ENCODE assay signal across 19 cellular contexts in the genomic region with DNA sequence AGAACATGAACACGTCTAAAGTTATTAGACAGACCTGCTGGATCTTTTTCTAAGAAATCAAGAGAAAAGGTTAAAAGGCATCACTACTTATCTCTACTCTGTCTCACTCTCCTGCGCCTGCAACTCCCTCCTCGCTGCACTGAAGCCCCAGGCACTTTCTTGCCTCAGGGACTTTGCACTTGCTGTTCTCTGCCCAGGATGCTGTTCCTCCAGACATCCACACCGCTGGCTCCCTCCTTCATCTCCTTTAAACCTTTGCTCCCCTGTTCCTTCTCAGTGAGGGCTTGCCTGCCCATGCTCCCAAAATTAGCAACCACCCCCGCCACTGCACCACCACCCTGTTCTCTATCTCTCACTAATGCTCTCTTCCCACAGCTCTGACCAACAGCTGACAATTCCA.
DNase-seq lines count a peak whose midpoint lies in the region; TF ChIP-seq lines count a peak whose summit lies in the region.
"Had no signal": no experiment of that assay in that cellular context is flagged by ENCODE, and none has a peak within 500 bp of the region (broad histone marks: within the 10 kb centered on the region; RNA-seq: fewer than 3 reads in every experiment).

No MANE protein-coding gene starts in this region.

- no peak overlapping the region for H3K4me3 ChIP-seq in spleen
- H3K4me3 ChIP-seq in coronary artery = no peak overlapping the region
- H3K4me3 ChIP-seq: A549; BLaER1 treated with 17β-estradiol and CSF1 and Interleukin-3, amounts not matched to agents 10 nM and 100 nM; GM12878 had no signal

- H3K4me3 Mint-ChIP-seq in nephron progenitor cell = no peak overlapping the region
- H3K4me3 Mint-ChIP-seq: B cell; CD4-positive, alpha-beta T cell; CD8-positive, alpha-beta T cell had no signal

- peaks cover 23% of the 10 kb centered on the region for H3K27me3 Mint-ChIP-seq in nephron progenitor cell (ENCODE audit: low read depth, poor library complexity)

- peaks cover 0 to 71% (median 0%) of the 10 kb centered on the region in 7 donors for H3K27me3 ChIP-seq in spleen (replicated peaks in 1 of 7)
- H3K27me3 ChIP-seq: BLaER1 treated with 17β-estradiol and CSF1 and Interleukin-3, amounts not matched to agents 10 nM and 100 nM had no signal

- no peaks in the 10 kb centered on the region for H3K36me3 Mint-ChIP-seq in nephron progenitor cell (ENCODE audit: low read depth)
- H3K36me3 Mint-ChIP-seq: CD8-positive, alpha-beta T cell had no signal

- H3K27ac Mint-ChIP-seq in nephron progenitor cell = peak overlapping the region; percentile 1
- H3K27ac Mint-ChIP-seq: B cell; CD4-positive, alpha-beta T cell; CD8-positive, alpha-beta T cell had no signal

- H3K27ac ChIP-seq in spleen = no peak overlapping the region
- H3K27ac ChIP-seq in coronary artery = no peak overlapping the region
- H3K27ac ChIP-seq: 22Rv1; A549; BLaER1 treated with 17β-estradiol and CSF1 and Interleukin-3, amounts not matched to agents 10 nM and 100 nM; C4-2B had no signal

- H3K36me3 ChIP-seq in spleen = no peaks in the 10 kb centered on the region
- H3K36me3 ChIP-seq: BLaER1 treated with 17β-estradiol and CSF1 and Interleukin-3, amounts not matched to agents 10 nM and 100 nM had no signal

- H3K9me3 Mint-ChIP-seq in nephron progenitor cell = peaks cover under 1% of the 10 kb centered on the region
- H3K9me3 Mint-ChIP-seq: CD4-positive, alpha-beta T cell; CD8-positive, alpha-beta T cell had no signal

- H3K9me3 ChIP-seq in spleen = no peaks in the 10 kb centered on the region
- H3K9me3 ChIP-seq: A549; BLaER1 treated with 17β-estradiol and CSF1 and Interleukin-3, amounts not matched to agents 10 nM and 100 nM; Caco-2 had no signal

- H3K4me1 ChIP-seq in spleen = no peaks in the 10 kb centered on the region
- H3K4me1 ChIP-seq: A549, Caco-2 had no signal

- POLR2A ChIA-PET in GM10248 (lab: Yijun Ruan, JAX) = no interaction called here

- peak; percentile 19 for DNase-seq in activated effector memory CD4-positive, alpha-beta T cell treated with anti-CD3 and anti-CD28 coated beads, Interleukin-2, amount 50 U/mL, for 16 hours
- no peak for DNase-seq in activated effector memory CD4-positive, alpha-beta T cell treated with Interleukin-2 at 50 U/mL for 16 hours
- DNase-seq in nephron progenitor cell = no peak
- DNase-seq in spleen = peak; percentile 10
- DNase-seq in coronary artery (ENCODE audit: low spot score) = no peak
- no peak for DNase-seq in GM10248 (ENCODE audit: extremely low spot score)
- DNase-seq: AML-193; Caco-2; Calu3; CD4-positive, alpha-beta T cell; CD8-positive, alpha-beta T cell; DMS79 treated with DMSO at 0.1 percent for 48 hours; GF-D8 had no signal

- TF ChIP-seq CTCF in nephron progenitor cell (IDR thresholded peaks at IDR 0.05) (no peak), spleen (IDR thresholded peaks at IDR 0.05 in 8 of 11, conservative IDR thresholded peaks at IDR 0.05 in 3 of 11) (no peak), coronary artery (IDR thresholded peaks at IDR 0.05) (no peak), GM10248 (IDR thresholded peaks at IDR 0.05; ENCODE audit: control extremely low read depth, extremely low read depth, low read depth, missing control alignments) (no peak)

- intact Hi-C loops in spleen (cut with DNase I; ENCODE audit: low total_unique reads) = no loop called here

- WGBS in spleen, 5 donors = 77 to 88% (median 81%) methylated on average over 5 of the region's 5 CpGs

- H3K4me1 Mint-ChIP-seq in nephron progenitor cell = no peaks in the 10 kb centered on the region
- H3K4me1 Mint-ChIP-seq: B cell had no signal

- TF ChIP-seq POLR2A in spleen (IDR thresholded peaks at IDR 0.05) = no peak

- CTCF ChIA-PET in GM10248 (lab: Yijun Ruan, JAX) = interaction anchor here (1.1 to 1.5 kb wide), 3 partner anchors 14 to 104 kb away, joined by 3 read pairs; no protein-coding TSS in a partner anchor

Comparison
In these comparisons a context has a peak if more than half of its experiments do, and no peak if none do; other contexts are left out.
1. DNase-seq: peak in activated effector memory CD4-positive, alpha-beta T cell treated with anti-CD3 and anti-CD28 coated beads, Interleukin-2, amount 50 U/mL, for 16 hours (single experiment) and spleen (single experiment); none in activated effector memory CD4-positive, alpha-beta T cell treated with Interleukin-2 at 50 U/mL for 16 hours (single experiment), nephron progenitor cell (single experiment), coronary artery (single experiment) and GM10248 (single experiment).